ENCODE assay signal across 8 cellular contexts in genomic region chr10:67764012-67764822, GRCh38.
DNase-seq lines count a peak whose midpoint lies in the region; ATAC-seq, FAIRE-seq and TF ChIP-seq lines count a peak whose summit lies in the region.

No MANE protein-coding gene starts in this region.

- H4K91ac ChIP-seq in H1 (replicated peaks; ENCODE audit: insufficient read length, low read length) (no peak overlapping the region), mesenchymal stem cell (ENCODE audit: low read length) (no peak overlapping the region)

- H2AK5ac ChIP-seq in H1 (ENCODE audit: low read depth, low read length) (no peak overlapping the region), mesenchymal stem cell (ENCODE audit: low read length, severe bottlenecking) (no peak overlapping the region)

- peak overlapping the region; percentile 76; the same call in 1 of the 2 replicates for H2BK5ac ChIP-seq in H1 (ENCODE audit: low read depth, low read length)
- H2BK5ac ChIP-seq in mesenchymal stem cell (ENCODE audit: low read depth, low read length, poor library complexity, severe bottlenecking): no peak overlapping the region

- peak in 1 of 2 experiments; percentile 57; a peak in 1 of 3 replicates for TF ChIP-seq POLR2A in H1 (IDR thresholded peaks at IDR 0.05; ENCODE audit: control extremely low read depth in 1 of 2, low read depth in 2 of 2, low read length in 2 of 2)

- H3K79me2 ChIP-seq in H1 (ENCODE audit: control insufficient read depth in 1 of 2, insufficient read depth in 2 of 2, low read length in 2 of 2): no peaks in the 10 kb centered on the region

- H4K20me1 ChIP-seq in H1 (replicated peaks in 1 of 2; ENCODE audit: control insufficient read depth in 1 of 2, insufficient read depth in 2 of 2, low read length in 2 of 2): no peaks in the 10 kb centered on the region

- no peak for TF ChIP-seq CTCF in CD8-positive, alpha-beta T cell (IDR thresholded peaks at IDR 0.05)
- TF ChIP-seq CTCF in H1 (IDR thresholded peaks at IDR 0.05; ENCODE audit: control extremely low read depth in 1 of 3, insufficient read depth in 1 of 3, low read depth in 1 of 3, low read length in 3 of 3): no peak

- no peaks in the 10 kb centered on the region for H3K4me1 ChIP-seq in CD8-positive, alpha-beta T cell (ENCODE audit: insufficient read depth, low read length)
- H3K4me1 ChIP-seq in H1 (replicated peaks in 1 of 4; ENCODE audit: control insufficient read depth in 3 of 4, insufficient read depth in 4 of 4, low read length in 3 of 4): peaks cover 0 to 2% (median 2%) of the 10 kb centered on the region in 4 experiments; a peak in 1 of 7 replicates
- H3K4me1 ChIP-seq in mesenchymal stem cell (ENCODE audit: control insufficient read depth, insufficient read depth, low read depth, low read length): peaks cover 4% of the 10 kb centered on the region

- H3K36me3 ChIP-seq in CD8-positive, alpha-beta T cell (ENCODE audit: insufficient read depth, low read length): no peaks in the 10 kb centered on the region
- no peaks in the 10 kb centered on the region for H3K36me3 ChIP-seq in H1 (ENCODE audit: control insufficient read depth in 2 of 4, insufficient read depth in 4 of 4, low read length in 3 of 4)
- H3K36me3 ChIP-seq in mesenchymal stem cell (ENCODE audit: control insufficient read depth in 1 of 2, insufficient read depth in 2 of 2, low read depth in 1 of 2, low read length in 2 of 2): no peaks in the 10 kb centered on the region

- ATAC-seq in CD8-positive, alpha-beta T cell: peak; percentile 80
- peak; percentile 77 for ATAC-seq in GM21367 (IDR thresholded peaks at IDR 0.05; ENCODE audit: unreplicated experiment)
- ATAC-seq in activated CD8-positive, alpha-beta memory T cell treated with anti-CD3 and anti-CD28 coated beads, Interleukin-2, amount 10 ng/mL, durations not matched to agents 7 days and 5 days: peak; percentile 85

- H2BK12ac ChIP-seq in H1 (ENCODE audit: low read depth, low read length) (no peak overlapping the region), mesenchymal stem cell (ENCODE audit: low read length in 2 of 2) (no peak overlapping the region)

- peak overlapping the region; percentile 92 for H3K4me3 Mint-ChIP-seq in CD8-positive, alpha-beta T cell
- peak overlapping the region; percentile 92 for H3K4me3 Mint-ChIP-seq in activated CD8-positive, alpha-beta memory T cell treated with anti-CD3 and anti-CD28 coated beads, Interleukin-2, amount 10 ng/mL, durations not matched to agents 7 days and 5 days

- peak overlapping the region; percentile 92 for H3K4me3 ChIP-seq in CD8-positive, alpha-beta T cell (ENCODE audit: low read depth, low read length)
- H3K4me3 ChIP-seq in H1 (ENCODE audit: extremely low read depth in 1 of 4, insufficient read depth in 2 of 4, low read depth in 3 of 4, low read length in 4 of 4): peak overlapping the region; percentile 70 to 96 (median 96)
- H3K4me3 ChIP-seq in mesenchymal stem cell (ENCODE audit: insufficient read depth in 1 of 2, low read depth in 1 of 2, low read length in 2 of 2): peak overlapping the region; percentile 73 to 99

- H3K4me2 ChIP-seq in H1 (ENCODE audit: insufficient read depth in 1 of 2, low read depth in 2 of 2, low read length in 2 of 2) (peak overlapping the region; percentile 83 to 87), mesenchymal stem cell (ENCODE audit: low read length, poor library complexity, severe bottlenecking) (peak overlapping the region; percentile 80)

- no peak for TF ChIP-seq RAD21 in H1 (IDR thresholded peaks at IDR 0.05 in 1 of 2, conservative IDR thresholded peaks at IDR 0.05 in 1 of 2; ENCODE audit: low read depth in 2 of 2, low read length in 2 of 2)

- peaks cover 3% of the 10 kb centered on the region for H3K23me2 ChIP-seq in H1 (ENCODE audit: low read depth, low read length)

- H3K9ac ChIP-seq in H1 (replicated peaks in 1 of 4; ENCODE audit: extremely low read depth in 1 of 4, low read depth in 3 of 4, low read length in 3 of 4) (peak overlapping the region in 3 of 4 experiments; percentile 63 to 84 (median 80); a peak in 6 of 7 replicates), mesenchymal stem cell (ENCODE audit: low read length) (peak overlapping the region; percentile 94)

- peak; percentile 28 for FAIRE-seq in H1 (lab: Jason Lieb, UNC)

- no peak for TF ChIP-seq EP300 in H1 (IDR thresholded peaks at IDR 0.05; ENCODE audit: borderline replicate concordance in 1 of 2, low read depth in 2 of 2, low read length in 2 of 2)

- H3K9me3 ChIP-seq in CD8-positive, alpha-beta T cell (ENCODE audit: low read length): no peaks in the 10 kb centered on the region
- no peaks in the 10 kb centered on the region for H3K9me3 ChIP-seq in H1 (ENCODE audit: insufficient read depth in 2 of 2, low read depth in 1 of 2, low read length in 1 of 2)
- no peaks in the 10 kb centered on the region for H3K9me3 ChIP-seq in mesenchymal stem cell (ENCODE audit: control insufficient read depth, low read length)

- H3K4me1 Mint-ChIP-seq in CD8-positive, alpha-beta T cell (ENCODE audit: low read depth): peaks cover 8% of the 10 kb centered on the region
- peaks cover 21% of the 10 kb centered on the region for H3K4me1 Mint-ChIP-seq in activated CD8-positive, alpha-beta memory T cell treated with anti-CD3 and anti-CD28 coated beads, Interleukin-2, amount 10 ng/mL, durations not matched to agents 7 days and 5 days

- peak overlapping the region; percentile 89 for H3K27ac ChIP-seq in CD8-positive, alpha-beta T cell (ENCODE audit: low read depth, low read length)
- H3K27ac ChIP-seq in H1 (ENCODE audit: low read depth, low read length): peak overlapping the region; percentile 67
- peak overlapping the region; percentile 66 for H3K27ac ChIP-seq in mesenchymal stem cell (ENCODE audit: low read length, poor library complexity, severe bottlenecking)

- H3K79me1 ChIP-seq in H1 (ENCODE audit: low read depth, low read length) (no peaks in the 10 kb centered on the region), mesenchymal stem cell (replicated peaks; ENCODE audit: low read length, poor library complexity, severe bottlenecking) (no peaks in the 10 kb centered on the region)

- H2BK15ac ChIP-seq in H1 (ENCODE audit: low read length): no peak overlapping the region
- no peak overlapping the region for H2BK15ac ChIP-seq in mesenchymal stem cell (ENCODE audit: low read depth, poor library complexity, severe bottlenecking)

- H3K18ac ChIP-seq in H1 (ENCODE audit: extremely low read depth, low read length) (peak overlapping the region; percentile 75), mesenchymal stem cell (ENCODE audit: low read depth in 1 of 2, low read length in 2 of 2) (peak overlapping the region in 1 of 2 experiments; percentile 85)

- peak overlapping the region; percentile 97 for H3K27ac Mint-ChIP-seq in CD8-positive, alpha-beta T cell
- peak overlapping the region; percentile 98 for H3K27ac Mint-ChIP-seq in activated CD8-positive, alpha-beta memory T cell treated with anti-CD3 and anti-CD28 coated beads, Interleukin-2, amount 10 ng/mL, durations not matched to agents 7 days and 5 days

- no peaks in the 10 kb centered on the region for H3K9me3 Mint-ChIP-seq in CD8-positive, alpha-beta T cell
- H3K9me3 Mint-ChIP-seq in activated CD8-positive, alpha-beta memory T cell treated with anti-CD3 and anti-CD28 coated beads, Interleukin-2, amount 10 ng/mL, durations not matched to agents 7 days and 5 days (ENCODE audit: low read depth): no peaks in the 10 kb centered on the region

- no peaks in the 10 kb centered on the region for H3K27me3 ChIP-seq in CD8-positive, alpha-beta T cell (ENCODE audit: insufficient read depth, low read length)
- H3K27me3 ChIP-seq in H1 (replicated peaks in 1 of 4; ENCODE audit: control insufficient read depth in 3 of 4, extremely low read depth in 1 of 4, insufficient read depth in 3 of 4, low read length in 3 of 4): no peaks in the 10 kb centered on the region; a peak in 1 of 7 replicates
- H3K27me3 ChIP-seq in mesenchymal stem cell (ENCODE audit: control insufficient read depth in 1 of 2, insufficient read depth in 1 of 2, low read length in 2 of 2): peaks cover 7 to 14% of the 10 kb centered on the region in 2 experiments

- H2AFZ ChIP-seq in H1 (ENCODE audit: low read length): peak overlapping the region; percentile 96
- H2AFZ ChIP-seq in mesenchymal stem cell (ENCODE audit: low read depth, low read length): peak overlapping the region; percentile 72

- H3K56ac ChIP-seq in H1 (replicated peaks; ENCODE audit: insufficient read length, low read depth, low read length): peak overlapping the region; percentile 74

- H3K23ac ChIP-seq in H1 (ENCODE audit: insufficient read length) (no peak overlapping the region), mesenchymal stem cell (ENCODE audit: low read length in 2 of 2) (no peak overlapping the region)

- H3K27me3 Mint-ChIP-seq in CD8-positive, alpha-beta T cell (ENCODE audit: low read depth): peaks cover 2% of the 10 kb centered on the region
- peaks cover 3% of the 10 kb centered on the region for H3K27me3 Mint-ChIP-seq in activated CD8-positive, alpha-beta memory T cell treated with anti-CD3 and anti-CD28 coated beads, Interleukin-2, amount 10 ng/mL, durations not matched to agents 7 days and 5 days

- H4K8ac ChIP-seq in H1 (ENCODE audit: extremely low read depth, insufficient read depth, low read length): peak overlapping the region; percentile 88; the same call in 1 of the 2 replicates
- H4K8ac ChIP-seq in mesenchymal stem cell (ENCODE audit: low read length): no peak overlapping the region

- intact Hi-C loops in CD8-positive, alpha-beta T cell (cut with DNase I, micrococcal nuclease): loop anchor here (1.0 to 10.0 kb wide), 10 partner anchors 16 to 1138 kb away; partner anchors contain the start of genes HERC4 (in 2 of the 2), SLC25A16 (in 2 of the 2), DDX50 (in 1 of the 2) and SIRT1 (in 1 of the 2)

- H3K36me3 Mint-ChIP-seq in CD8-positive, alpha-beta T cell: peaks cover 7% of the 10 kb centered on the region
- peaks cover 5% of the 10 kb centered on the region for H3K36me3 Mint-ChIP-seq in activated CD8-positive, alpha-beta memory T cell treated with anti-CD3 and anti-CD28 coated beads, Interleukin-2, amount 10 ng/mL, durations not matched to agents 7 days and 5 days

- DNase-seq in CD8-positive, alpha-beta T cell: peak; percentile 97 to 100 (median 97)
- DNase-seq in HT1080 (ENCODE audit: low read depth): peak; percentile 91
- peak; percentile 88 to 91 for DNase-seq in NOMO-1 (lab: John Stamatoyannopoulos, UW; ENCODE audit: unreplicated experiment in 2 of 2)
- peak; percentile 97 for DNase-seq in activated CD8-positive, alpha-beta memory T cell treated with anti-CD3 and anti-CD28 coated beads, Interleukin-2, amount 10 ng/mL, durations not matched to agents 7 days and 5 days
- peak; percentile 87 to 99 for DNase-seq in H1 (ENCODE audit: low read depth in 1 of 2, low spot score in 2 of 2)
- peak; percentile 94 for DNase-seq in mesenchymal stem cell
- DNase-seq in stimulated activated CD8-positive, alpha-beta memory T cell treated with anti-CD3 and anti-CD28 coated beads, Interleukin-12 subunit alpha, Interleukin-12 subunit beta, amount 100 ng/mL, for 24 hours (ENCODE audit: extremely low read depth): peak; percentile 80

- CTCF ChIA-PET in CD8-positive, alpha-beta T cell (lab: Charles Lee): interaction anchor here (1.0 to 1.8 kb wide), 2 partner anchors 24 to 66 kb away, joined by 3 to 8 read pairs; no protein-coding TSS in a partner anchor
- CTCF ChIA-PET in activated CD8-positive, alpha-beta memory T cell treated with anti-CD3 and anti-CD28 coated beads, Interleukin-2, amount 10 ng/mL, durations not matched to agents 7 days and 5 days (lab: Charles Lee): interaction anchor here (0.8 to 1.9 kb wide), 7 partner anchors 9 to 91 kb away, joined by 3 to 18 read pairs (median 4); no protein-coding TSS in a partner anchor
- CTCF ChIA-PET in H1 (lab: Charles Lee; ENCODE audit: partially characterized antibody): interaction anchor here (0.8 to 1.8 kb wide), 4 partner anchors 16 to 67 kb away, joined by 3 to 8 read pairs (median 6); no protein-coding TSS in a partner anchor

- H4K5ac ChIP-seq in H1 (ENCODE audit: insufficient read length, low read depth, low read length): peak overlapping the region; percentile 46

- H2BK120ac ChIP-seq in H1 (replicated peaks; ENCODE audit: low read depth, low read length) (peak overlapping the region; percentile 71), mesenchymal stem cell (ENCODE audit: low read depth, low read length) (peak overlapping the region; percentile 42)

- no peak overlapping the region for H3K14ac ChIP-seq in H1 (ENCODE audit: insufficient read length)
- H3K14ac ChIP-seq in mesenchymal stem cell (ENCODE audit: low read length in 2 of 2): no peak overlapping the region

- POLR2A ChIA-PET in CD8-positive, alpha-beta T cell (lab: Charles Lee): interaction anchor here (0.8 to 2.3 kb wide), 7 partner anchors 15 to 568 kb away, joined by 3 to 7 read pairs (median 5); partner anchors contain the start of gene HNRNPH3
- POLR2A ChIA-PET in H1 (lab: Charles Lee; ENCODE audit: partially characterized antibody): no interaction called here

- 2% methylated on average over 53 of the region's 56 CpGs; no CpG with 5 or more reads in 1 of the 2 experiments for WGBS in H1 (ENCODE audit: extremely low coverage in 1 of 2, insufficient coverage in 1 of 2, insufficient read length in 1 of 2, insufficient replicate concordance in 2 of 2, low coverage in 1 of 2, low lambda C conversion rate in 2 of 2, missing lambda C conversion rate in 1 of 2), 2 experiments
- WGBS in mesenchymal stem cell: under 1% methylated on average over 53 of the region's 56 CpGs

- H3K4ac ChIP-seq in H1 (replicated peaks; ENCODE audit: insufficient read length, low read depth, low read length): peak overlapping the region; percentile 70
- no peak overlapping the region for H3K4ac ChIP-seq in mesenchymal stem cell (ENCODE audit: low read depth in 1 of 2, low read length in 2 of 2)

- H2BK20ac ChIP-seq in H1 (ENCODE audit: low read length): no peak overlapping the region

Comparison
In these comparisons a context has a peak if more than half of its experiments do, and no peak if none do; other contexts are left out.
1. Peak in every context shown above with its lines: DNase-seq, ATAC-seq, H3K4me3 ChIP-seq and H3K27ac ChIP-seq.